ENCODE assay signal across 11 cellular contexts in genomic region chr17:82753201-82753464, GRCh38. TPM values are rescaled to one million over a fixed set of nuclear protein-coding genes. Genes with fewer than 3 reads are reported as not detected.
A peak's percentile ranks its signal among the peaks of the same experiment; 100 is the strongest.
DNase-seq lines count a peak whose midpoint lies in the region; FAIRE-seq and TF ChIP-seq lines count a peak whose summit lies in the region.
"Had no signal": no experiment of that assay in that cellular context is flagged by ENCODE, and none has a peak within 500 bp of the region (broad histone marks: within the 10 kb centered on the region; RNA-seq: fewer than 3 reads in every experiment).

No MANE protein-coding gene starts in this region.

- peak overlapping the region; percentile 62 for H3K27ac Mint-ChIP-seq in activated CD4-positive, alpha-beta T cell treated with anti-CD3 and anti-CD28 coated beads, Interleukin-2, amount 10 ng/mL, durations not matched to agents 7 days and 5 days
- peak overlapping the region; percentile 31 for H3K27ac Mint-ChIP-seq in activated CD4-positive, alpha-beta memory T cell treated with anti-CD3 and anti-CD28 coated beads, Interleukin-2, amount 10 ng/mL, durations not matched to agents 7 days and 5 days

- H3K27me3 Mint-ChIP-seq in activated CD4-positive, alpha-beta T cell treated with anti-CD3 and anti-CD28 coated beads, Interleukin-2, amount 10 ng/mL, durations not matched to agents 7 days and 5 days = no peaks in the 10 kb centered on the region
- peaks cover 2% of the 10 kb centered on the region for H3K27me3 Mint-ChIP-seq in activated CD4-positive, alpha-beta memory T cell treated with anti-CD3 and anti-CD28 coated beads, Interleukin-2, amount 10 ng/mL, durations not matched to agents 7 days and 5 days

- peaks cover 21% of the 10 kb centered on the region for H3K4me1 Mint-ChIP-seq in activated CD4-positive, alpha-beta T cell treated with anti-CD3 and anti-CD28 coated beads, Interleukin-2, amount 10 ng/mL, durations not matched to agents 7 days and 5 days
- H3K4me1 Mint-ChIP-seq in activated CD4-positive, alpha-beta memory T cell treated with anti-CD3 and anti-CD28 coated beads, Interleukin-2, amount 10 ng/mL, durations not matched to agents 7 days and 5 days = peaks cover 29% of the 10 kb centered on the region

- peak overlapping the region; percentile 73 for H3K4me3 ChIP-seq in iPS-18a (ENCODE audit: low read length)
- peak overlapping the region; percentile 44 to 85 for H3K4me3 ChIP-seq in stomach smooth muscle (ENCODE audit: low read length in 2 of 2)

- peak overlapping the region; percentile 83 for H3K4me3 Mint-ChIP-seq in activated CD4-positive, alpha-beta T cell treated with anti-CD3 and anti-CD28 coated beads, Interleukin-2, amount 10 ng/mL, durations not matched to agents 7 days and 5 days
- H3K4me3 Mint-ChIP-seq in activated CD4-positive, alpha-beta memory T cell treated with anti-CD3 and anti-CD28 coated beads, Interleukin-2, amount 10 ng/mL, durations not matched to agents 7 days and 5 days = peak overlapping the region; percentile 81

- H3K4me1 ChIP-seq in iPS-18a (ENCODE audit: control insufficient read depth, low read depth, low read length) = peaks cover 25% of the 10 kb centered on the region
- peaks cover 12% of the 10 kb centered on the region for H3K4me1 ChIP-seq in stomach smooth muscle (ENCODE audit: control insufficient read depth, insufficient read depth, low read length)

- H3K27me3 ChIP-seq in iPS-18a (ENCODE audit: control insufficient read depth, insufficient read depth, low read length) (peaks cover 13% of the 10 kb centered on the region), stomach smooth muscle (ENCODE audit: control insufficient read depth in 1 of 2, insufficient read depth in 2 of 2, low read length in 2 of 2) (no peaks in the 10 kb centered on the region)
- H3K27me3 ChIP-seq: sigmoid colon had no signal

- CTCF ChIA-PET in activated CD4-positive, alpha-beta T cell treated with anti-CD3 and anti-CD28 coated beads, Interleukin-2, amount 10 ng/mL, durations not matched to agents 7 days and 5 days (lab: Charles Lee) = interaction anchor here (0.9 to 1.0 kb wide), 3 partner anchors 9 to 111 kb away, joined by 3 to 4 read pairs (median 3); no protein-coding TSS in a partner anchor
- CTCF ChIA-PET in activated CD4-positive, alpha-beta memory T cell treated with anti-CD3 and anti-CD28 coated beads, Interleukin-2, amount 10 ng/mL, durations not matched to agents 7 days and 5 days (lab: Charles Lee) = interaction anchor here (0.9 kb wide), 1 partner anchor 9 kb away, joined by 3 read pairs; no protein-coding TSS in a partner anchor

- FAIRE-seq in H54 (lab: Jason Lieb, UNC) = no peak

- H3K27ac ChIP-seq in iPS-18a (ENCODE audit: low read length) (no peak overlapping the region), stomach smooth muscle (ENCODE audit: low read length) (no peak overlapping the region)

- no peaks in the 10 kb centered on the region for H3K9me3 ChIP-seq in iPS-18a (ENCODE audit: control insufficient read depth, low read depth, low read length)
- H3K9me3 ChIP-seq in stomach smooth muscle (ENCODE audit: control insufficient read depth in 2 of 2, low read length in 2 of 2) = no peaks in the 10 kb centered on the region
- H3K9me3 ChIP-seq: sigmoid colon had no signal

- H3K36me3 Mint-ChIP-seq in activated CD4-positive, alpha-beta T cell treated with anti-CD3 and anti-CD28 coated beads, Interleukin-2, amount 10 ng/mL, durations not matched to agents 7 days and 5 days (ENCODE audit: low read depth) = peaks cover 11% of the 10 kb centered on the region
- H3K36me3 Mint-ChIP-seq in activated CD4-positive, alpha-beta memory T cell treated with anti-CD3 and anti-CD28 coated beads, Interleukin-2, amount 10 ng/mL, durations not matched to agents 7 days and 5 days (ENCODE audit: low read depth) = peaks cover 11% of the 10 kb centered on the region

- H3K9ac ChIP-seq in iPS-18a (ENCODE audit: low read length) (no peak overlapping the region), stomach smooth muscle (ENCODE audit: low read length in 2 of 2) (peak overlapping the region in 1 of 2 donors; percentile 8)

- POLR2A ChIA-PET in activated CD4-positive, alpha-beta T cell treated with anti-CD3 and anti-CD28 coated beads, Interleukin-2, amount 10 ng/mL, durations not matched to agents 7 days and 5 days (lab: Charles Lee) = no interaction called here
- POLR2A ChIA-PET in activated CD4-positive, alpha-beta memory T cell treated with anti-CD3 and anti-CD28 coated beads, Interleukin-2, amount 10 ng/mL, durations not matched to agents 7 days and 5 days (lab: Charles Lee) = interaction anchor here (0.6 to 1.0 kb wide), 2 partner anchors 25 to 234 kb away, joined by 3 read pairs; partner anchors contain the start of gene FOXK2

- no peaks in the 10 kb centered on the region for H3K9me3 Mint-ChIP-seq in activated CD4-positive, alpha-beta T cell treated with anti-CD3 and anti-CD28 coated beads, Interleukin-2, amount 10 ng/mL, durations not matched to agents 7 days and 5 days
- H3K9me3 Mint-ChIP-seq in activated CD4-positive, alpha-beta memory T cell treated with anti-CD3 and anti-CD28 coated beads, Interleukin-2, amount 10 ng/mL, durations not matched to agents 7 days and 5 days = no peaks in the 10 kb centered on the region

- no peaks in the 10 kb centered on the region for H3K36me3 ChIP-seq in iPS-18a (ENCODE audit: control insufficient read depth, low read depth, low read length)
- H3K36me3 ChIP-seq in stomach smooth muscle (ENCODE audit: control insufficient read depth in 2 of 2, insufficient read depth in 2 of 2, low read length in 2 of 2) = peaks cover 0 to 3% of the 10 kb centered on the region in 2 donors

- TF ChIP-seq POLR2A in H54 (IDR thresholded peaks at IDR 0.05; ENCODE audit: low read depth, low read length) = no peak

- no peak for DNase-seq in activated CD4-positive, alpha-beta T cell treated with anti-CD3 and anti-CD28 coated beads, Interleukin-2, amount 10 ng/mL, durations not matched to agents 7 days and 5 days
- no peak for DNase-seq in activated CD4-positive, alpha-beta T cell treated with anti-CD3 and anti-CD28 coated beads for 1 hour
- no peak for DNase-seq in activated CD4-positive, alpha-beta memory T cell treated with anti-CD3 and anti-CD28 coated beads, Interleukin-2, amount 10 ng/mL, durations not matched to agents 7 days and 5 days
- DNase-seq in H54 (ENCODE audit: insufficient read length, low spot score) (no peak), NCI-H1105 (lab: John Stamatoyannopoulos, UW) (no peak), C1 segment of cervical spinal cord (lab: John Stamatoyannopoulos, UW) (no peak)
- DNase-seq: DMS 273 treated with DMSO at 0.1 percent for 48 hours, NCI-H446 had no signal

RNA-seq across cellular contexts. Expression of gene TBCD, which starts 1.3 kb away (rescaled TPM):
- 100 to 1,000 TPM; 155 to 157 TPM for total RNA-seq in activated CD4-positive, alpha-beta T cell treated with anti-CD3 and anti-CD28 coated beads, Interleukin-2, amount 10 ng/mL, durations not matched to agents 7 days and 5 days
- 100 to 1,000 TPM; 133 to 135 TPM for total RNA-seq in activated CD4-positive, alpha-beta memory T cell treated with anti-CD3 and anti-CD28 coated beads, Interleukin-2, amount 10 ng/mL, durations not matched to agents 7 days and 5 days

RNA-seq across cellular contexts. Expression of gene FN3K, which starts 17.7 kb away (rescaled TPM):
- 1 to 10 TPM; 2.0 to 4.2 TPM for total RNA-seq in activated CD4-positive, alpha-beta T cell treated with anti-CD3 and anti-CD28 coated beads, Interleukin-2, amount 10 ng/mL, durations not matched to agents 7 days and 5 days
- total RNA-seq in activated CD4-positive, alpha-beta memory T cell treated with anti-CD3 and anti-CD28 coated beads, Interleukin-2, amount 10 ng/mL, durations not matched to agents 7 days and 5 days = 1 to 10 TPM; 2.4 to 3.7 TPM

RNA-seq across cellular contexts. Expression of gene FN3KRP, which starts 36.6 kb away (rescaled TPM):
- 10 to 100 TPM; 37.8 to 40.9 TPM for total RNA-seq in activated CD4-positive, alpha-beta T cell treated with anti-CD3 and anti-CD28 coated beads, Interleukin-2, amount 10 ng/mL, durations not matched to agents 7 days and 5 days
- total RNA-seq in activated CD4-positive, alpha-beta memory T cell treated with anti-CD3 and anti-CD28 coated beads, Interleukin-2, amount 10 ng/mL, durations not matched to agents 7 days and 5 days = 10 to 100 TPM; 30.4 to 32.1 TPM

RNA-seq across cellular contexts. Expression of gene RAB40B, which starts 54.6 kb away (rescaled TPM):
- total RNA-seq in activated CD4-positive, alpha-beta T cell treated with anti-CD3 and anti-CD28 coated beads, Interleukin-2, amount 10 ng/mL, durations not matched to agents 7 days and 5 days = 1 to 10 TPM; 1.7 to 2.2 TPM
- total RNA-seq in activated CD4-positive, alpha-beta memory T cell treated with anti-CD3 and anti-CD28 coated beads, Interleukin-2, amount 10 ng/mL, durations not matched to agents 7 days and 5 days = 1 to 10 TPM; 1.4 to 2.0 TPM
